Comparison of ENCODE assay signal across 8 cellular contexts in the genomic region with DNA sequence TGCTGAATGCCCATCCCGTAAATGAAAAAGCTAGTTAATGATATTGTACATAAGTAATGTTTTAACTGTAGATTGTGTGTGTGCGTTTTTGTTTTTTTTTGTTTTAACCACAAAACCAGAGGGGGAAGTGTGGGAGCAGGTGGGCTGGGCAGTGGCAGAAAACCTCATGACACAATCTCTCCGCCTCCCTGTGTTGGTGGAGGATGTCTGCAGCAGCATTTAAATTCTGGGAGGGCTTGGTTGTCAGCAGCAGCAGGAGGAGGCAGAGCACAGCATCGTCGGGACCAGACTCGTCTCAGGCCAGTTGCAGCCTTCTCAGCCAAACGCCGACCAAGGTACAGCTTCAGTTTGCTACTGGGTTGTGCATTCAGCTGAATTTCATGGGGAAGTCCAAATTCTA.
DNase-seq lines count a peak whose midpoint lies in the region; ATAC-seq and TF ChIP-seq lines count a peak whose summit lies in the region.

A gene (plus strand): TSS at position 249 of the 400 bp plus-strand sequence. CDS start 1,182 bp downstream, outside the sequence.

- peaks cover 41% of the 10 kb centered on the region for H3K27me3 Mint-ChIP-seq in activated naive CD4-positive, alpha-beta T cell treated with anti-CD3 and anti-CD28 coated beads, Interleukin-2, amount 10 ng/mL, durations not matched to agents 7 days and 5 days
- peaks cover 43% of the 10 kb centered on the region for H3K27me3 Mint-ChIP-seq in stimulated activated naive CD8-positive, alpha-beta T cell treated with anti-CD3 and anti-CD28 coated beads, Interleukin-15, amount 100 ng/mL, for 72 hours

- H3K4me3 Mint-ChIP-seq in activated naive CD4-positive, alpha-beta T cell treated with anti-CD3 and anti-CD28 coated beads, Interleukin-2, amount 10 ng/mL, durations not matched to agents 7 days and 5 days = no peak within 1 kb of the TSS
- H3K4me3 Mint-ChIP-seq in stimulated activated naive CD8-positive, alpha-beta T cell treated with anti-CD3 and anti-CD28 coated beads, Interleukin-15, amount 100 ng/mL, for 72 hours = peak within 1 kb of the TSS in 1 of 2 donors; percentile 58

- no peak within 1 kb of the TSS for H3K27ac ChIP-seq in RWPE1

- no peak within 1 kb of the TSS for H3K27ac Mint-ChIP-seq in activated naive CD4-positive, alpha-beta T cell treated with anti-CD3 and anti-CD28 coated beads, Interleukin-2, amount 10 ng/mL, durations not matched to agents 7 days and 5 days
- H3K27ac Mint-ChIP-seq in stimulated activated naive CD8-positive, alpha-beta T cell treated with anti-CD3 and anti-CD28 coated beads, Interleukin-15, amount 100 ng/mL, for 72 hours = no peak within 1 kb of the TSS

- DNase-seq in GM10266 (ENCODE audit: extremely low spot score) (peak; percentile 12), MV-4-11 (lab: John Stamatoyannopoulos, UW) (peak; percentile 60), iPS-NIHi7 (ENCODE audit: extremely low spot score) (peak; percentile 73), NCI-H128 (lab: John Stamatoyannopoulos, UW; ENCODE audit: unreplicated experiment) (no peak), RWPE1 (ENCODE audit: low spot score) (no peak)
- DNase-seq in activated naive CD4-positive, alpha-beta T cell treated with anti-CD3 and anti-CD28 coated beads, Interleukin-2, amount 10 ng/mL, durations not matched to agents 7 days and 5 days = peak; percentile 28
- peak in 1 of 2 donors; percentile 19 for DNase-seq in stimulated activated naive CD8-positive, alpha-beta T cell treated with anti-CD3 and anti-CD28 coated beads, Interleukin-15, amount 100 ng/mL, for 72 hours

- peak; percentile 3 for TF ChIP-seq CTCF in GM10266 (IDR thresholded peaks at IDR 0.05; ENCODE audit: control insufficient read depth, insufficient read depth, low read depth, missing control alignments)
- TF ChIP-seq CTCF in RWPE1 (conservative IDR thresholded peaks at IDR 0.05; ENCODE audit: low read depth) = no peak

- CTCF ChIA-PET in activated naive CD4-positive, alpha-beta T cell treated with anti-CD3 and anti-CD28 coated beads, Interleukin-2, amount 10 ng/mL, durations not matched to agents 7 days and 5 days (lab: Charles Lee) = interaction anchor here (0.7 to 5.8 kb wide), 3 partner anchors 10 to 122 kb away, joined by 3 to 52 read pairs (median 3); no protein-coding TSS in a partner anchor
- CTCF ChIA-PET in RWPE1 (lab: Yijun Ruan, JAX) = interaction anchor here (0.9 to 1.5 kb wide), 2 partner anchors 126 to 472 kb away, joined by 3 to 7 read pairs; no protein-coding TSS in a partner anchor

- peak; percentile 61 for ATAC-seq in GM21717 (IDR thresholded peaks at IDR 0.05; ENCODE audit: unreplicated experiment)
- peak; percentile 74 for ATAC-seq in stimulated activated naive CD8-positive, alpha-beta T cell treated with anti-CD3 and anti-CD28 coated beads, Interleukin-15, amount 100 ng/mL, for 72 hours

- no peaks in the 10 kb centered on the region for H3K9me3 Mint-ChIP-seq in activated naive CD4-positive, alpha-beta T cell treated with anti-CD3 and anti-CD28 coated beads, Interleukin-2, amount 10 ng/mL, durations not matched to agents 7 days and 5 days
- H3K9me3 Mint-ChIP-seq in stimulated activated naive CD8-positive, alpha-beta T cell treated with anti-CD3 and anti-CD28 coated beads, Interleukin-15, amount 100 ng/mL, for 72 hours = no peaks in the 10 kb centered on the region

- H3K36me3 Mint-ChIP-seq in activated naive CD4-positive, alpha-beta T cell treated with anti-CD3 and anti-CD28 coated beads, Interleukin-2, amount 10 ng/mL, durations not matched to agents 7 days and 5 days = no peaks in the 10 kb centered on the region

- H3K4me1 Mint-ChIP-seq in activated naive CD4-positive, alpha-beta T cell treated with anti-CD3 and anti-CD28 coated beads, Interleukin-2, amount 10 ng/mL, durations not matched to agents 7 days and 5 days = peaks cover 8% of the 10 kb centered on the region
- H3K4me1 Mint-ChIP-seq in stimulated activated naive CD8-positive, alpha-beta T cell treated with anti-CD3 and anti-CD28 coated beads, Interleukin-15, amount 100 ng/mL, for 72 hours = peaks cover 8% of the 10 kb centered on the region

- POLR2A ChIA-PET in RWPE1 (lab: Yijun Ruan, JAX; ENCODE audit: low non-redundant PET) = no interaction called here

Comparison
In these comparisons a context has a peak if more than half of its experiments do, and no peak if none do; other contexts are left out.
1. DNase-seq: peak in GM10266 (single experiment), MV-4-11 (single experiment), activated naive CD4-positive, alpha-beta T cell treated with anti-CD3 and anti-CD28 coated beads, Interleukin-2, amount 10 ng/mL, durations not matched to agents 7 days and 5 days (single experiment) and iPS-NIHi7 (single experiment); none in NCI-H128 (single experiment) and RWPE1 (single experiment).